ENCODE assay signal across 1 cellular context in genomic region chr15:85672338-85673097, GRCh38.
TF ChIP-seq lines count a peak whose summit lies in the region.

No MANE protein-coding gene starts in this region.

TF ChIP-seq in HepG2, 621 proteins besides CTCF, POLR2A, EP300 and RAD21 (continued from another document):
- TF ChIP-seq ZBTB2 (CRISPR knock-in tag; IDR thresholded peaks at IDR 0.05; ENCODE audit: low read depth), result no peak
- peak; percentile 27; the same call in 1 of the 2 replicates for TF ChIP-seq MAX (IDR thresholded peaks at IDR 0.05)
- TF ChIP-seq POLR2AphosphoS5 (IDR thresholded peaks at IDR 0.05; ENCODE audit: low read depth, low read length), result no peak
- no peak for TF ChIP-seq KLF9 (CRISPR knock-in tag; IDR thresholded peaks at IDR 0.05; ENCODE audit: low read depth)
- no peak for TF ChIP-seq ZNF7 (CRISPR knock-in tag; IDR thresholded peaks at IDR 0.05)
- TF ChIP-seq SAP130 (CRISPR knock-in tag; IDR thresholded peaks at IDR 0.05; ENCODE audit: low read depth), result 0 out of 2 replicates have a peak, but pooled peaks have one; percentile 14
- no peak for TF ChIP-seq ZSCAN30 (CRISPR knock-in tag; IDR thresholded peaks at IDR 0.05)
- no peak for TF ChIP-seq TP53 (CRISPR knock-in tag; conservative IDR thresholded peaks at IDR 0.05)
- no peak for TF ChIP-seq ZNF24 (IDR thresholded peaks at IDR 0.05)
- TF ChIP-seq NFIC (IDR thresholded peaks at IDR 0.05; ENCODE audit: low read length), result no peak
- TF ChIP-seq ZNF33B (CRISPR knock-in tag; IDR thresholded peaks at IDR 0.05), result no peak
- TF ChIP-seq ZNF138 (CRISPR knock-in tag; IDR thresholded peaks at IDR 0.05; ENCODE audit: low read depth), result no peak
- TF ChIP-seq FOXP1 (IDR thresholded peaks at IDR 0.05), result no peak; the same call in 1 of the 2 replicates
- peak; percentile 54 for TF ChIP-seq FOXP1 (CRISPR knock-in tag; IDR thresholded peaks at IDR 0.05)
- no peak for TF ChIP-seq AKAP8 (CRISPR knock-in tag; IDR thresholded peaks at IDR 0.05)
- TF ChIP-seq DNMT1 (CRISPR knock-in tag; IDR thresholded peaks at IDR 0.05), result no peak
- TF ChIP-seq GZF1 (CRISPR knock-in tag; IDR thresholded peaks at IDR 0.05), result no peak
- TF ChIP-seq ZNF296 (CRISPR knock-in tag; conservative IDR thresholded peaks at IDR 0.05), result no peak
- no peak for TF ChIP-seq MTF2 (CRISPR knock-in tag; IDR thresholded peaks at IDR 0.05; ENCODE audit: borderline replicate concordance)
- TF ChIP-seq SOX13 (IDR thresholded peaks at IDR 0.05), result no peak
- TF ChIP-seq SOX13 (CRISPR knock-in tag; conservative IDR thresholded peaks at IDR 0.05 in 1 of 2, IDR thresholded peaks at IDR 0.05 in 1 of 2), result peak in 1 of 2 experiments; percentile 59; a peak in 2 of 4 replicates
- no peak for TF ChIP-seq ZBTB1 (CRISPR knock-in tag; IDR thresholded peaks at IDR 0.05; ENCODE audit: borderline replicate concordance)
- TF ChIP-seq JDP2 (CRISPR knock-in tag; IDR thresholded peaks at IDR 0.05; ENCODE audit: borderline replicate concordance), result no peak
- peak; percentile 55; the same call in 1 of the 2 replicates for TF ChIP-seq SOX5 (CRISPR knock-in tag; IDR thresholded peaks at IDR 0.05; ENCODE audit: borderline replicate concordance)
- TF ChIP-seq ETV6 (CRISPR knock-in tag; conservative IDR thresholded peaks at IDR 0.05), result no peak
- no peak for TF ChIP-seq MATR3 (CRISPR knock-in tag; IDR thresholded peaks at IDR 0.05)
- 0 out of 2 replicates have a peak, but pooled peaks have one; percentile 14 for TF ChIP-seq MIXL1 (CRISPR knock-in tag; IDR thresholded peaks at IDR 0.05)
TF ChIP-seq in HepG2: peak in this region for 8.
